ENCODE assay signal across 8 cellular contexts in genomic region chr19:55643003-55643732, GRCh38. TPM values are rescaled to one million over a fixed set of nuclear protein-coding genes. Genes with fewer than 3 reads are reported as not detected.
DNase-seq lines count a peak whose midpoint lies in the region; ATAC-seq and TF ChIP-seq lines count a peak whose summit lies in the region.

A gene with protein sequence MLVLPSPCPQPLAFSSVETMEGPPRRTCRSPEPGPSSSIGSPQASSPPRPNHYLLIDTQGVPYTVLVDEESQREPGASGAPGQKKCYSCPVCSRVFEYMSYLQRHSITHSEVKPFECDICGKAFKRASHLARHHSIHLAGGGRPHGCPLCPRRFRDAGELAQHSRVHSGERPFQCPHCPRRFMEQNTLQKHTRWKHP (plus strand): TSS chr19:55643649. CDS start chr19:55644572, 923 bp downstream.

- peak; percentile 90 for DNase-seq in GM20000 (ENCODE audit: low spot score)
- DNase-seq in NCI-H146 (lab: John Stamatoyannopoulos, UW), result peak; percentile 76
- DNase-seq in right atrium auricular region (ENCODE audit: low spot score), result peak; percentile 84
- peak; percentile 78 to 83 for DNase-seq in psoas muscle
- peak; percentile 70 to 76 for DNase-seq in uterus

- 1 to 5% (median 3%) methylated on average over 37 to 42 of the region's 42 CpGs for WGBS in psoas muscle, 3 donors

- H3K9ac ChIP-seq in BLaER1, result peak within 1 kb of the TSS; percentile 94

- TF ChIP-seq POLR2A in uterus (IDR thresholded peaks at IDR 0.05), result peak in 1 of 2 donors; percentile 23

- no peak for TF ChIP-seq CTCF in GM20000 (IDR thresholded peaks at IDR 0.05; ENCODE audit: extremely low read depth, missing control alignments)
- no peak for TF ChIP-seq CTCF in right atrium auricular region (IDR thresholded peaks at IDR 0.05)
- TF ChIP-seq CTCF in psoas muscle (IDR thresholded peaks at IDR 0.05), result no peak
- TF ChIP-seq CTCF in uterus (IDR thresholded peaks at IDR 0.05), result peak in 2 of 4 experiments; percentile 20 to 28

- H3K4me3 ChIP-seq in BLaER1 (peak within 1 kb of the TSS; percentile 89), right atrium auricular region (peak within 1 kb of the TSS; percentile 85 to 97), psoas muscle (peak within 1 kb of the TSS; percentile 87), uterus (peak within 1 kb of the TSS; percentile 72 to 94)

- ATAC-seq in psoas muscle, result peak; percentile 43 to 54 (median 48)

- H3K27ac ChIP-seq in BLaER1 (peak within 1 kb of the TSS; percentile 92), angular gyrus (ENCODE audit: low read depth, low read length) (peak within 1 kb of the TSS; percentile 80), right atrium auricular region (peak within 1 kb of the TSS; percentile 94 to 97), psoas muscle (peak within 1 kb of the TSS; percentile 79), uterus (peak within 1 kb of the TSS; percentile 88 to 98)

- H3K9me3 ChIP-seq in BLaER1 (no peaks in the 10 kb centered on the region), right atrium auricular region (no peaks in the 10 kb centered on the region), psoas muscle (no peaks in the 10 kb centered on the region), uterus (no peaks in the 10 kb centered on the region)

- intact Hi-C loops in T-helper 2 cell treated with Interferon-gamma antibody and Interleukin-4, amounts not matched to agents 100 ng/mL and 5 ng/mL, for 36 hours (cut with micrococcal nuclease), result loop anchor here (1.0 to 5.0 kb wide), 3 partner anchors 8 to 1181 kb away; partner anchors contain the start of gene LENG9
- intact Hi-C loops in psoas muscle (cut with DNase I), result no loop called here
- intact Hi-C loops in uterus (cut with DNase I; ENCODE audit: low total_unique reads), result loop anchor here (10.0 kb wide), 1 partner anchor 528 kb away; the partner anchor contains the start of gene PPP1R12C

- no peaks in the 10 kb centered on the region for H3K27me3 ChIP-seq in BLaER1
- H3K27me3 ChIP-seq in right atrium auricular region, result no peaks in the 10 kb centered on the region
- no peaks in the 10 kb centered on the region for H3K27me3 ChIP-seq in psoas muscle (ENCODE audit: insufficient read depth in 3 of 3, low read length in 2 of 3)
- H3K27me3 ChIP-seq in uterus, result no peaks in the 10 kb centered on the region

- peaks cover 14% of the 10 kb centered on the region; the same call in 1 of the 2 replicates for H4K20me1 ChIP-seq in BLaER1

- peak within 1 kb of the TSS; percentile 98 for H3K4me2 ChIP-seq in BLaER1

- H3K36me3 ChIP-seq in BLaER1 (peaks cover 28% of the 10 kb centered on the region), right atrium auricular region (peaks cover 11% of the 10 kb centered on the region), psoas muscle (ENCODE audit: insufficient read depth in 1 of 2, low read depth in 1 of 2) (peaks cover 0 to 16% of the 10 kb centered on the region in 2 donors), uterus (no peaks in the 10 kb centered on the region)

- H3K4me1 ChIP-seq in BLaER1 (peaks cover 71% of the 10 kb centered on the region), right atrium auricular region (peaks cover 0 to 65% of the 10 kb centered on the region in 2 donors), psoas muscle (peaks cover 47% of the 10 kb centered on the region), uterus (peaks cover 0 to 17% of the 10 kb centered on the region in 2 donors)

RNA-seq across cellular contexts. Expression of the gene that starts here (rescaled TPM):
- total RNA-seq in T-helper 2 cell treated with Interferon-gamma antibody and Interleukin-4, amounts not matched to agents 100 ng/mL and 5 ng/mL, for 36 hours, result 21.0 and 22.4 TPM in 2 replicates
- total RNA-seq in right atrium auricular region, result 1 to 10 TPM; 7.5 to 8.6 TPM
- total RNA-seq in psoas muscle, result 10 to 100 TPM; 10.2 to 14.5 (median 10.6) TPM
- polyA plus RNA-seq in psoas muscle, result 10 to 100 TPM; 14.6 to 18.6 (median 17.5) TPM
- total RNA-seq in uterus, result 10 to 100 TPM in 3 of 4 donors, 1 to 10 TPM in 1; 2.8 to 30.3 (median 12.8) TPM

Comparison
In these comparisons a context has a peak if more than half of its experiments do, and no peak if none do; other contexts are left out.
1. Peak in every context shown above with its lines: DNase-seq, ATAC-seq, H3K4me3 ChIP-seq and H3K27ac ChIP-seq.
2. intact Hi-C loops: an anchor here in T-helper 2 cell treated with Interferon-gamma antibody and Interleukin-4, amounts not matched to agents 100 ng/mL and 5 ng/mL, for 36 hours (1.0 to 5.0 kb wide) and uterus (10.0 kb wide); none called in psoas muscle.